In genomic region chr12:6468283-6468575, GRCh38 we compare ENCODE assay signal across 13 cellular contexts. TPM values are rescaled to one million over a fixed set of nuclear protein-coding genes. Genes with fewer than 3 reads are reported as not detected.
DNase-seq lines count a peak whose midpoint lies in the region; ATAC-seq and TF ChIP-seq lines count a peak whose summit lies in the region.
"Had no signal": no experiment of that assay in that cellular context is flagged by ENCODE, and none has a peak within 500 bp of the region (broad histone marks: within the 10 kb centered on the region; RNA-seq: fewer than 3 reads in every experiment).

No MANE protein-coding gene starts in this region.

- TF ChIP-seq CTCF in heart left ventricle (IDR thresholded peaks at IDR 0.05): no peak

- no peak for TF ChIP-seq POLR2A in heart left ventricle (IDR thresholded peaks at IDR 0.05)

- H3K36me3 Mint-ChIP-seq in activated T-helper 17 cell treated with anti-CD3 and anti-CD28 coated beads, Interleukin-2, amount 50 U/mL, for 72 hours (ENCODE audit: low read depth): peaks cover 78% of the 10 kb centered on the region

- H3K27me3 ChIP-seq in ACC112 (ENCODE audit: insufficient read depth, low read length) (no peaks in the 10 kb centered on the region), heart left ventricle (no peaks in the 10 kb centered on the region)
- H3K27me3 ChIP-seq: vagina had no signal

- DNase-seq in GM03348 (ENCODE audit: low spot score): peak; percentile 20
- DNase-seq in left colon: no peak
- DNase-seq in heart left ventricle: no peak
- no peak for DNase-seq in NCI-H1417 (lab: John Stamatoyannopoulos, UW)
- DNase-seq in HuH-7 (ENCODE audit: low spot score): no peak
- DNase-seq: central memory CD4-positive, alpha-beta T cell; stimulated activated CD4-positive, alpha-beta T cell treated with anti-CD3 and anti-CD28 coated beads, Interleukin-12 subunit alpha, Interleukin-12 subunit beta, amount 100 ng/mL, for 4 hours had no signal

- intact Hi-C loops in left colon (cut with DNase I, micrococcal nuclease) (loop anchor here in 1 of 2 donors (10.0 kb wide), 1 partner anchor 143 kb away; no protein-coding TSS in a partner anchor), heart left ventricle (cut with DNase I) (loop anchor here in 9 of 10 donors (5.0 to 10.0 kb wide), 4 partner anchors 69 to 143 kb away; no protein-coding TSS in a partner anchor)

- peaks cover 5% of the 10 kb centered on the region; the same call in 1 of the 2 replicates for H3K36me3 ChIP-seq in ACC112 (ENCODE audit: insufficient read depth, low read length)
- H3K36me3 ChIP-seq in heart left ventricle: peaks cover 0 to 38% (median 26%) of the 10 kb centered on the region in 9 donors

- H2AFZ ChIP-seq in ACC112 (ENCODE audit: low read length, unreplicated experiment): no peak overlapping the region

- H3K4me1 Mint-ChIP-seq in activated T-helper 17 cell treated with anti-CD3 and anti-CD28 coated beads, Interleukin-2, amount 50 U/mL, for 72 hours: peaks cover 48% of the 10 kb centered on the region

- peaks cover 26% of the 10 kb centered on the region for H3K79me2 ChIP-seq in ACC112 (ENCODE audit: control insufficient read depth, insufficient read depth, low read length, unreplicated experiment)

- H3K27me3 Mint-ChIP-seq in activated T-helper 17 cell treated with anti-CD3 and anti-CD28 coated beads, Interleukin-2, amount 50 U/mL, for 72 hours: no peaks in the 10 kb centered on the region

- no peak overlapping the region for H3K27ac ChIP-seq in ACC112 (ENCODE audit: low read depth, low read length)
- peak overlapping the region in 1 of 12 donors; percentile 28 for H3K27ac ChIP-seq in heart left ventricle
- H3K27ac ChIP-seq: vagina had no signal

- H3K9me3 ChIP-seq in heart left ventricle: no peaks in the 10 kb centered on the region
- H3K9me3 ChIP-seq: vagina had no signal

- H3K9me3 Mint-ChIP-seq in activated T-helper 17 cell treated with anti-CD3 and anti-CD28 coated beads, Interleukin-2, amount 50 U/mL, for 72 hours: no peaks in the 10 kb centered on the region
- H3K9me3 Mint-ChIP-seq: CD14-positive monocyte had no signal

- H3K4me1 ChIP-seq in ACC112 (ENCODE audit: control insufficient read depth, insufficient read depth, low read length, unreplicated experiment) (peaks cover 27% of the 10 kb centered on the region), heart left ventricle (peaks cover 0 to 63% (median 19%) of the 10 kb centered on the region in 12 donors)

- peak overlapping the region; percentile 95; the same call in 1 of the 2 replicates for H3K4me3 ChIP-seq in ACC112 (ENCODE audit: low read depth, low read length)
- no peak overlapping the region for H3K4me3 ChIP-seq in heart left ventricle
- H3K4me3 ChIP-seq: vagina had no signal

- ATAC-seq in activated T-helper 17 cell treated with anti-CD3 and anti-CD28 coated beads, Interleukin-2, amount 50 U/mL, for 72 hours (replicated peaks): no peak
- ATAC-seq in left colon (peak; percentile 21), GM19397 (IDR thresholded peaks at IDR 0.05; ENCODE audit: unreplicated experiment) (no peak), heart left ventricle (no peak)

- H3K27ac Mint-ChIP-seq in activated T-helper 17 cell treated with anti-CD3 and anti-CD28 coated beads, Interleukin-2, amount 50 U/mL, for 72 hours: peak overlapping the region; percentile 90
- H3K27ac Mint-ChIP-seq: CD14-positive monocyte had no signal

- H3K4me3 Mint-ChIP-seq in activated T-helper 17 cell treated with anti-CD3 and anti-CD28 coated beads, Interleukin-2, amount 50 U/mL, for 72 hours: peak overlapping the region; percentile 79
- H3K4me3 Mint-ChIP-seq: CD14-positive monocyte had no signal

RNA-seq across cellular contexts. Expression of gene VAMP1, which starts 2.2 kb away (rescaled TPM):
- 10 to 100 TPM; 19.9 to 81.8 TPM for total RNA-seq in activated T-helper 17 cell treated with anti-CD3 and anti-CD28 coated beads, Interleukin-2, amount 50 U/mL, for 72 hours
- total RNA-seq in left colon: 1 to 10 TPM; 4.2 to 6.3 TPM
- total RNA-seq in heart left ventricle: 1 to 10 TPM; 2.1 to 8.3 (median 3.4) TPM
- polyA plus RNA-seq in heart left ventricle: 1 to 10 TPM; 2.7 to 6.2 TPM

RNA-seq across cellular contexts. Expression of gene TAPBPL, which starts 16.4 kb away (rescaled TPM):
- total RNA-seq in activated T-helper 17 cell treated with anti-CD3 and anti-CD28 coated beads, Interleukin-2, amount 50 U/mL, for 72 hours: 10 to 100 TPM; 24.1 to 28.2 TPM
- total RNA-seq in left colon: 10 to 100 TPM; 51.2 to 74.2 TPM
- total RNA-seq in heart left ventricle: 10 to 100 TPM in 8 of 9 donors, 1 to 10 TPM in 1; 6.9 to 55.6 (median 14.1) TPM
- 10 to 100 TPM in 1 of 2 donors, 1 to 10 TPM in 1; 5.4 to 10.2 TPM for polyA plus RNA-seq in heart left ventricle
- polyA plus RNA-seq: neural cell had no signal

RNA-seq across cellular contexts. Expression of gene CD27, which starts 23.5 kb away (rescaled TPM):
- total RNA-seq in activated T-helper 17 cell treated with anti-CD3 and anti-CD28 coated beads, Interleukin-2, amount 50 U/mL, for 72 hours: 10 to 100 TPM; 21.1 to 42.1 TPM
- total RNA-seq in left colon: 1 to 10 TPM; 1.3 to 4.4 TPM
- 1 to 10 TPM in 1 of 9 donors, under 1 TPM in 3, not detected in 5; 0.27 to 5.3 (median 0.42) TPM for total RNA-seq in heart left ventricle
- polyA plus RNA-seq in heart left ventricle: under 1 TPM in 1 of 2 donors, not detected in 1; 0.19 TPM
- polyA plus RNA-seq: neural cell had no signal

RNA-seq across cellular contexts. Expression of gene MRPL51, which starts 24.8 kb away (rescaled TPM):
- 100 to 1,000 TPM; 262 to 317 TPM for total RNA-seq in activated T-helper 17 cell treated with anti-CD3 and anti-CD28 coated beads, Interleukin-2, amount 50 U/mL, for 72 hours
- total RNA-seq in left colon (100 to 1,000 TPM; 124 to 131 TPM), heart left ventricle (100 to 1,000 TPM in 8 of 9 donors, 10 to 100 TPM in 1; 95.6 to 300 (median 228) TPM)
- 100 to 1,000 TPM; 164 to 210 TPM for polyA plus RNA-seq in heart left ventricle

RNA-seq across cellular contexts. Expression of gene NCAPD2, which starts 25.7 kb away (rescaled TPM):
- total RNA-seq in activated T-helper 17 cell treated with anti-CD3 and anti-CD28 coated beads, Interleukin-2, amount 50 U/mL, for 72 hours: 100 to 1,000 TPM; 167 to 176 TPM
- total RNA-seq in left colon (10 to 100 TPM; 21.9 to 29.4 TPM), heart left ventricle (10 to 100 TPM in 8 of 9 donors, 1 to 10 TPM in 1; 8.4 to 22.4 (median 11.3) TPM)
- 1 to 10 TPM; 3.3 to 8.1 TPM for polyA plus RNA-seq in heart left ventricle
